16 cellular contexts compared by ENCODE assay signal in genomic region chr14:102781063-102781462, GRCh38. TPM values are rescaled to one million over a fixed set of nuclear protein-coding genes. Genes with fewer than 3 reads are reported as not detected.
DNase-seq lines count a peak whose midpoint lies in the region; ATAC-seq, FAIRE-seq and TF ChIP-seq lines count a peak whose summit lies in the region.
"Had no signal": no experiment of that assay in that cellular context is flagged by ENCODE, and none has a peak within 500 bp of the region (broad histone marks: within the 10 kb centered on the region; RNA-seq: fewer than 3 reads in every experiment).

No MANE protein-coding gene starts in this region.

- H3K79me2 ChIP-seq in GM12878 (ENCODE audit: control insufficient read depth, insufficient read depth, low read length), result peaks cover 92% of the 10 kb centered on the region

- H3K9ac ChIP-seq in GM12878 (ENCODE audit: control insufficient read depth, insufficient read depth, low read length), result peak overlapping the region; percentile 70

- ATAC-seq in activated T-cell treated with anti-CD3 and anti-CD28 coated beads, Interleukin-2, amount 50 U/mL, for 4 hours, result no peak
- ATAC-seq in GM12878, result peak; percentile 10; the same call in 2 of the 3 replicates
- no peak for ATAC-seq in stimulated activated naive B cell treated with anti-CD40 and anti-IgM and Interleukin-4, amounts not matched to agents 10 μg/mL and 1 μg/mL and 100 μg/mL, for 72 hours (replicated peaks)
- ATAC-seq: pancreas had no signal

- POLR2A ChIA-PET in GM12878 (lab: Charles Lee), result interaction anchor here (0.6 to 3.8 kb wide), 7 partner anchors 13 to 741 kb away, joined by 3 to 23 read pairs (median 8); no protein-coding TSS in a partner anchor

- no peak overlapping the region for H3K4me3 ChIP-seq in H7 (ENCODE audit: insufficient read depth, low read depth, low read length)
- H3K4me3 ChIP-seq in GM12878, result peak overlapping the region; percentile 90
- H3K4me3 ChIP-seq: cardiac muscle cell, hepatocyte, pancreas had no signal

- intact Hi-C loops in GM12878 (cut with micrococcal nuclease; ENCODE audit: unreplicated experiment), result no loop called here

- no peak for TF ChIP-seq RAD21 in GM12878 (IDR thresholded peaks at IDR 0.05; ENCODE audit: insufficient read depth, low read depth, low read length)

- RAD21 ChIA-PET in GM12878 (lab: Charles Lee; ENCODE audit: unreplicated experiment), result interaction anchor here (0.6 to 8.1 kb wide), 11 partner anchors 11 to 120 kb away, joined by 3 to 86 read pairs (median 4); no protein-coding TSS in a partner anchor

- FAIRE-seq in GM12878 (lab: Jason Lieb, UNC), result no peak
- FAIRE-seq: D721Med, pancreas had no signal

- H3K4me2 ChIP-seq in GM12878 (ENCODE audit: control insufficient read depth, insufficient read depth), result peak overlapping the region; percentile 92
- H3K4me2 ChIP-seq: hepatocyte had no signal

- BruUV-seq in GM12878 (replicated peaks; lab: Mats Ljungman, UMichigan), result no TSS peak

- peaks cover 68% of the 10 kb centered on the region for H3K4me1 Mint-ChIP-seq in activated T-cell treated with anti-CD3 and anti-CD28 coated beads, Interleukin-2, amount 50 U/mL, for 4 hours (ENCODE audit: low read depth)
- H3K4me1 Mint-ChIP-seq in stimulated activated naive B cell treated with anti-CD40 and anti-IgM and Interleukin-4, amounts not matched to agents 10 μg/mL and 1 μg/mL and 100 μg/mL, for 72 hours, result peaks cover 52 to 84% of the 10 kb centered on the region in 2 donors

- no peak for DNase-seq in activated T-cell treated with anti-CD3 and anti-CD28 coated beads, Interleukin-2, amount 50 U/mL, for 4 hours
- DNase-seq in activated T-cell treated with anti-CD3 and anti-CD28 coated beads for 4 hours (no peak), H7 (peak; percentile 19), GM12878 (ENCODE audit: low read depth, low spot score) (no peak), HT-29 (ENCODE audit: low spot score) (no peak), NCI-H748 (lab: John Stamatoyannopoulos, UW; ENCODE audit: unreplicated experiment) (no peak)
- no peak for DNase-seq in stimulated activated naive B cell treated with anti-CD40 and anti-IgM and Interleukin-4, amounts not matched to agents 10 μg/mL and 1 μg/mL and 100 μg/mL, for 72 hours
- no peak for DNase-seq in effector CD8-positive, alpha-beta T cell (lab: John Stamatoyannopoulos, UW)
- DNase-seq: activated naive CD8-positive, alpha-beta T cell treated with anti-CD3 and anti-CD28 coated beads, Interleukin-2, amount 10 ng/mL, durations not matched to agents 7 days and 5 days; effector memory CD4-positive, alpha-beta T cell; NCI-H1436 treated with DMSO at 0.1 percent for 48 hours; pancreas; SHP77 treated with DMSO at 0.1 percent for 48 hours had no signal

- H3K36me3 Mint-ChIP-seq in activated T-cell treated with anti-CD3 and anti-CD28 coated beads, Interleukin-2, amount 50 U/mL, for 4 hours (ENCODE audit: insufficient read depth), result peaks cover 44% of the 10 kb centered on the region
- H3K36me3 Mint-ChIP-seq in stimulated activated naive B cell treated with anti-CD40 and anti-IgM and Interleukin-4, amounts not matched to agents 10 μg/mL and 1 μg/mL and 100 μg/mL, for 72 hours, result peaks cover 34 to 58% of the 10 kb centered on the region in 2 donors

- H3K27ac Mint-ChIP-seq in stimulated activated naive B cell treated with anti-CD40 and anti-IgM and Interleukin-4, amounts not matched to agents 10 μg/mL and 1 μg/mL and 100 μg/mL, for 72 hours, result peak overlapping the region; percentile 86

- H3K27me3 Mint-ChIP-seq in activated T-cell treated with anti-CD3 and anti-CD28 coated beads, Interleukin-2, amount 50 U/mL, for 4 hours (ENCODE audit: low read depth), result no peaks in the 10 kb centered on the region
- H3K27me3 Mint-ChIP-seq in stimulated activated naive B cell treated with anti-CD40 and anti-IgM and Interleukin-4, amounts not matched to agents 10 μg/mL and 1 μg/mL and 100 μg/mL, for 72 hours, result no peaks in the 10 kb centered on the region
- H3K27me3 Mint-ChIP-seq: activated naive CD8-positive, alpha-beta T cell treated with anti-CD3 and anti-CD28 coated beads, Interleukin-2, amount 10 ng/mL, durations not matched to agents 7 days and 5 days had no signal

- SMC1A ChIA-PET in GM12878 (lab: Charles Lee; ENCODE audit: uncharacterized antibody, unreplicated experiment), result interaction anchor here (0.8 to 6.2 kb wide), 6 partner anchors 18 to 118 kb away, joined by 3 to 58 read pairs (median 6); no protein-coding TSS in a partner anchor

- 28% methylated on average over 4 of the region's 4 CpGs for WGBS in GM12878 (ENCODE audit: insufficient coverage, insufficient replicate concordance, low lambda C conversion rate, missing lambda C conversion rate)

- no peaks in the 10 kb centered on the region for H3K9me3 Mint-ChIP-seq in activated T-cell treated with anti-CD3 and anti-CD28 coated beads, Interleukin-2, amount 50 U/mL, for 4 hours
- no peaks in the 10 kb centered on the region for H3K9me3 Mint-ChIP-seq in stimulated activated naive B cell treated with anti-CD40 and anti-IgM and Interleukin-4, amounts not matched to agents 10 μg/mL and 1 μg/mL and 100 μg/mL, for 72 hours
- H3K9me3 Mint-ChIP-seq: activated naive CD8-positive, alpha-beta T cell treated with anti-CD3 and anti-CD28 coated beads, Interleukin-2, amount 10 ng/mL, durations not matched to agents 7 days and 5 days had no signal

- peak overlapping the region; percentile 98 for H3K27ac ChIP-seq in GM12878 (ENCODE audit: control insufficient read depth, insufficient read depth)
- H3K27ac ChIP-seq: cardiac muscle cell, hepatocyte, pancreas had no signal

- no peaks in the 10 kb centered on the region; the same call in 1 of the 2 replicates for H4K20me1 ChIP-seq in GM12878 (ENCODE audit: control insufficient read depth, insufficient read depth)

- H3K4me3 Mint-ChIP-seq in activated T-cell treated with anti-CD3 and anti-CD28 coated beads, Interleukin-2, amount 50 U/mL, for 4 hours, result peak overlapping the region; percentile 87
- H3K4me3 Mint-ChIP-seq in stimulated activated naive B cell treated with anti-CD40 and anti-IgM and Interleukin-4, amounts not matched to agents 10 μg/mL and 1 μg/mL and 100 μg/mL, for 72 hours, result peak overlapping the region; percentile 67 to 69
- H3K4me3 Mint-ChIP-seq: activated naive CD8-positive, alpha-beta T cell treated with anti-CD3 and anti-CD28 coated beads, Interleukin-2, amount 10 ng/mL, durations not matched to agents 7 days and 5 days had no signal

- no peak for TF ChIP-seq CTCF in GM12878 (IDR thresholded peaks at IDR 0.05 in 2 of 3, conservative IDR thresholded peaks at IDR 0.05 in 1 of 3; ENCODE audit: control insufficient read depth in 2 of 3, extremely low read depth in 1 of 3, insufficient read depth in 1 of 3, low read depth in 3 of 3, low read length in 3 of 3)

- H3K27me3 ChIP-seq in H7 (ENCODE audit: control insufficient read depth, insufficient read depth, low read length), result peaks cover 9% of the 10 kb centered on the region
- H3K27me3 ChIP-seq in GM12878 (replicated peaks in 1 of 2; ENCODE audit: control insufficient read depth in 2 of 2, insufficient read depth in 2 of 2, low read length in 1 of 2), result no peaks in the 10 kb centered on the region
- H3K27me3 ChIP-seq: cardiac muscle cell, hepatocyte, pancreas had no signal

- TF ChIP-seq POLR2A in GM12878 (IDR thresholded peaks at IDR 0.05; ENCODE audit: low read depth, low read length), result no peak; the same call in 1 of the 2 replicates

- no peaks in the 10 kb centered on the region for H3K36me3 ChIP-seq in H7 (replicated peaks; ENCODE audit: control insufficient read depth, insufficient read depth, low read length)
- peaks cover 0 to 10% of the 10 kb centered on the region in 2 experiments; a peak in 2 of 4 replicates for H3K36me3 ChIP-seq in GM12878 (ENCODE audit: control insufficient read depth in 2 of 2, insufficient read depth in 2 of 2, low read length in 1 of 2)
- H3K36me3 ChIP-seq: cardiac muscle cell, pancreas had no signal

- H3K4me1 ChIP-seq in GM12878 (ENCODE audit: control insufficient read depth, insufficient read depth, low read length), result peaks cover 25% of the 10 kb centered on the region

- H2AFZ ChIP-seq in GM12878 (ENCODE audit: control insufficient read depth, low read depth, low read length), result no peak overlapping the region
- H2AFZ ChIP-seq: hepatocyte had no signal

- no peaks in the 10 kb centered on the region for H3K9me3 ChIP-seq in GM12878 (replicated peaks; ENCODE audit: control insufficient read depth, insufficient read depth, low read length)
- H3K9me3 ChIP-seq: pancreas had no signal

- no peak for TF ChIP-seq EP300 in GM12878 (IDR thresholded peaks at IDR 0.05; ENCODE audit: borderline replicate concordance in 1 of 2, control insufficient read depth in 1 of 2, low read depth in 2 of 2, low read length in 2 of 2)

- in situ Hi-C loops in GM12878 (cut with MboI), result no loop called here

- CTCF ChIA-PET in GM12878 (lab: Yijun Ruan, JAX), result interaction anchor here (0.7 to 9.0 kb wide), 7 partner anchors 17 to 86 kb away, joined by 3 to 83 read pairs (median 3); no protein-coding TSS in a partner anchor

TF ChIP-seq in GM12878, 131 proteins besides CTCF, POLR2A, EP300 and RAD21 (continues in another document):
- TF ChIP-seq CBX3 (IDR thresholded peaks at IDR 0.05; ENCODE audit: borderline replicate concordance, low read depth) (no peak), MEF2A (IDR thresholded peaks at IDR 0.05; ENCODE audit: insufficient read depth, low read depth, low read length) (no peak), LARP7 (IDR thresholded peaks at IDR 0.05) (peak; percentile 30; the same call in 1 of the 2 replicates)

RNA-seq across cellular contexts. Expression of gene TRAF3, which starts 3.8 kb away (rescaled TPM):
- total RNA-seq in activated T-cell treated with anti-CD3 and anti-CD28 coated beads, Interleukin-2, amount 50 U/mL, for 4 hours, result 10 to 100 TPM; 76.0 to 91.0 (median 78.1) TPM
- total RNA-seq in H7 (2014; rRNA removed; shearing (Covaris generic)), result 5.5 and 11.5 TPM in 2 replicates
- 156 and 174 TPM in 2 replicates for total RNA-seq in GM12878 (2013; cell fraction: nucleolus; rRNA removed)
- 33.3 and 40.3 TPM in 2 replicates for total RNA-seq in GM12878 (2014; rRNA removed)
- 34.3 and 36.5 TPM in 2 replicates for total RNA-seq in GM12878 (2014; rRNA removed; fragmentation: Illumina TruSeq; extraction: Trizol)
- 55.2 and 60.1 TPM in 2 replicates for total RNA-seq in GM12878 (2021)
- polyA plus RNA-seq in GM12878 (2011; ENCODE audit: low read depth), result 27.5 TPM
- polyA plus RNA-seq in GM12878 (2011; rRNA removed), result 66.3 and 70.1 TPM in 2 replicates
- 68.7 and 74.7 TPM in 2 replicates for polyA plus RNA-seq in GM12878 (2011; cell fraction: cytosol; rRNA removed)
- 140 and 141 TPM in 2 replicates for polyA plus RNA-seq in GM12878 (2011; cell fraction: nucleus; rRNA removed)
- polyA plus RNA-seq in GM12878 (2012), result 47.2 and 61.2 TPM in 2 replicates
- 18.1 and 33.6 TPM in 2 replicates for polyA plus RNA-seq in GM12878 (2014; fragmentation: Illumina TruSeq; extraction: Trizol)
- 1 to 10 TPM; 3.0 to 4.0 TPM for polyA plus RNA-seq in GM12878 (2014; fragmentation: Nextera tagmentation; extraction: Ambion mirVana)
- 46.1 and 46.3 TPM in 2 replicates for polyA plus RNA-seq in GM12878 (2014; rRNA removed)
- 10 to 100 TPM; 36.4 to 40.9 TPM for polyA plus RNA-seq in GM12878 (2016; fragmentation: Nextera tagmentation; extraction: Ambion mirVana)
- polyA minus RNA-seq in GM12878 (2011; rRNA and poly(A)+ RNA removed), result 147 and 149 TPM in 2 replicates
- 32.7 and 34.7 TPM in 2 replicates for polyA minus RNA-seq in GM12878 (2011; cell fraction: cytosol; rRNA and poly(A)+ RNA removed)
- 56.5 and 77.2 TPM in 2 replicates for polyA minus RNA-seq in GM12878 (2011; cell fraction: nucleus; rRNA and poly(A)+ RNA removed)
- total RNA-seq in HT-29 (2014; rRNA removed; shearing (Covaris generic)), result 8.7 and 13.5 TPM in 2 replicates
